In the genomic region with DNA sequence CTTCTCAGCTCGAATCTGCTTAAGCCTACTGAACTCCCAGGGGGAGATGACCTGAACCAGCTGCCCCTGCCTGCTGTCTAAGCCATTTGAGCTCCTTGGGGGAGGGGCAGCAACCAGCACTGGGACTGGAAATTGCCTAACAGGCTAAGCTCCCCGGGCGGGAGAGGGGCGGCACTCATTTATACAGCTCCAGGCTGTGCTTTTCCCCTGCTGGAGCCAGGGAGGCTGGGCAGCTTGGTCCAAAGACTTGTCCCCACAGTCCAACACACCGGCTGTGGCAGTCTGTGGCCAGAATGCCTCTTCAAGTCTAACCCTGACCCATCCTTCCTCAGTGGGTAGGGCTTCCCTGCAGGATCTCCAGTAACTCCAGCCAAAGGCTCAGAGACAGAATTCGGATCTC, we compare ENCODE assay signal across 21 cellular contexts.
A peak's percentile ranks its signal among the peaks of the same experiment; 100 is the strongest.
DNase-seq lines count a peak whose midpoint lies in the region; ATAC-seq and TF ChIP-seq lines count a peak whose summit lies in the region.
"Had no signal": no experiment of that assay in that cellular context is flagged by ENCODE, and none has a peak within 500 bp of the region (broad histone marks: within the 10 kb centered on the region; RNA-seq: fewer than 3 reads in every experiment).

No MANE protein-coding gene starts in this region.

- H3K9me3 ChIP-seq in WERI-Rb-1 (ENCODE audit: severe bottlenecking) (no peaks in the 10 kb centered on the region), lower lobe of right lung (no peaks in the 10 kb centered on the region), spleen (peaks cover 0 to 8% (median 0%) of the 10 kb centered on the region in 8 donors), suprapubic skin (no peaks in the 10 kb centered on the region)

- no peak overlapping the region for H3K4me3 Mint-ChIP-seq in progenitor cell of endocrine pancreas (ENCODE audit: low read depth)
- H3K4me3 Mint-ChIP-seq: B cell, H9 had no signal

- H3K4me1 ChIP-seq in lower lobe of right lung (no peaks in the 10 kb centered on the region), spleen (no peaks in the 10 kb centered on the region), suprapubic skin (no peaks in the 10 kb centered on the region)

- H3K4me3 ChIP-seq in WERI-Rb-1 (ENCODE audit: low read depth, low read length) (no peak overlapping the region), lower lobe of right lung (no peak overlapping the region), spleen (no peak overlapping the region), suprapubic skin (no peak overlapping the region)
- H3K4me3 ChIP-seq: PC-9 had no signal

- H3K36me3 ChIP-seq in WERI-Rb-1, result no peaks in the 10 kb centered on the region
- H3K36me3 ChIP-seq in lower lobe of right lung, result no peaks in the 10 kb centered on the region
- H3K36me3 ChIP-seq in spleen, result no peaks in the 10 kb centered on the region
- H3K36me3 ChIP-seq in suprapubic skin, result no peaks in the 10 kb centered on the region

- H3K27ac ChIP-seq in WERI-Rb-1 (peak overlapping the region; percentile 66), lower lobe of right lung (no peak overlapping the region), spleen (no peak overlapping the region), suprapubic skin (no peak overlapping the region)
- H3K27ac ChIP-seq: 22Rv1, PC-9, RWPE1 had no signal

- intact Hi-C loops in lower lobe of right lung (cut with DNase I) (no loop called here), spleen (cut with DNase I; ENCODE audit: low total_unique reads) (no loop called here)

- DNase-seq in activated gamma-delta T cell (lab: John Stamatoyannopoulos, UW), result peak; percentile 1
- no peak for DNase-seq in activated gamma-delta T cell treated with Interleukin-2 at 50 U/mL for 16 hours
- peak; percentile 91 for DNase-seq in WERI-Rb-1
- DNase-seq in lower lobe of right lung, result peak; percentile 24
- DNase-seq in spleen, result peak; percentile 62
- DNase-seq in AML-193 (lab: John Stamatoyannopoulos, UW), result no peak
- no peak for DNase-seq in suprapubic skin (ENCODE audit: low spot score in 2 of 2)
- DNase-seq in progenitor cell of endocrine pancreas (ENCODE audit: low spot score, unreplicated experiment), result no peak
- DNase-seq: CD4-positive, CD25-positive, alpha-beta regulatory T cell; COR-L47; GF-D8; H9; KG1; MV-4-11; NCI-H1694 treated with DMSO at 0.1 percent for 48 hours; NCI-H774; PC-9 had no signal

- ATAC-seq in lower lobe of right lung, result no peak
- ATAC-seq: HepG2 had no signal

- H3K27me3 ChIP-seq in WERI-Rb-1 (ENCODE audit: insufficient read depth, low read depth, severe bottlenecking), result no peaks in the 10 kb centered on the region
- H3K27me3 ChIP-seq in lower lobe of right lung (ENCODE audit: low read depth), result no peaks in the 10 kb centered on the region
- no peaks in the 10 kb centered on the region for H3K27me3 ChIP-seq in spleen (replicated peaks in 1 of 7)
- no peaks in the 10 kb centered on the region for H3K27me3 ChIP-seq in suprapubic skin

- WGBS in spleen, 5 donors, result 83 to 93% (median 86%) methylated on average over 5 to 6 of the region's 6 CpGs
- WGBS in suprapubic skin, result 88% methylated on average over 2 of the region's 6 CpGs

- H3K36me3 Mint-ChIP-seq in progenitor cell of endocrine pancreas (ENCODE audit: insufficient read depth), result no peaks in the 10 kb centered on the region
- H3K36me3 Mint-ChIP-seq: CD4-positive, CD25-positive, alpha-beta regulatory T cell had no signal

- no peaks in the 10 kb centered on the region for H3K27me3 Mint-ChIP-seq in progenitor cell of endocrine pancreas
- H3K27me3 Mint-ChIP-seq: B cell; CD4-positive, CD25-positive, alpha-beta regulatory T cell had no signal

- peaks cover 2% of the 10 kb centered on the region for H3K4me1 Mint-ChIP-seq in progenitor cell of endocrine pancreas (ENCODE audit: low read depth)
- H3K4me1 Mint-ChIP-seq: B cell had no signal

- H3K27ac Mint-ChIP-seq in progenitor cell of endocrine pancreas, result no peak overlapping the region
- H3K27ac Mint-ChIP-seq: B cell; CD4-positive, CD25-positive, alpha-beta regulatory T cell; H9 had no signal

- TF ChIP-seq CTCF in WERI-Rb-1 (IDR thresholded peaks at IDR 0.05; ENCODE audit: low read depth, low read length) (no peak), lower lobe of right lung (IDR thresholded peaks at IDR 0.05) (no peak), spleen (IDR thresholded peaks at IDR 0.05 in 8 of 11, conservative IDR thresholded peaks at IDR 0.05 in 3 of 11) (no peak), suprapubic skin (IDR thresholded peaks at IDR 0.05) (no peak), progenitor cell of endocrine pancreas (IDR thresholded peaks at IDR 0.05; ENCODE audit: unreplicated experiment) (no peak)

- TF ChIP-seq POLR2A in spleen (IDR thresholded peaks at IDR 0.05), result no peak
- TF ChIP-seq POLR2A in suprapubic skin (IDR thresholded peaks at IDR 0.05), result no peak

- H3K9me3 Mint-ChIP-seq in progenitor cell of endocrine pancreas (ENCODE audit: low read depth), result no peaks in the 10 kb centered on the region

- no peak for TF ChIP-seq EP300 in suprapubic skin (IDR thresholded peaks at IDR 0.05)

Comparison
In these comparisons a context has a peak if more than half of its experiments do, and no peak if none do; other contexts are left out.
1. DNase-seq: peak in activated gamma-delta T cell (single experiment), WERI-Rb-1 (single experiment), lower lobe of right lung (single experiment) and spleen (single experiment); none in activated gamma-delta T cell treated with Interleukin-2 at 50 U/mL for 16 hours (single experiment), AML-193 (0 of 2), suprapubic skin (0 of 2) and progenitor cell of endocrine pancreas (single experiment).